ENCODE assay signal across 29 cellular contexts in genomic region chr12:79978692-79979091, GRCh38.
"Had no signal": no experiment of that assay in that cellular context is flagged by ENCODE, and none has a peak within 500 bp of the region (broad histone marks: within the 10 kb centered on the region; RNA-seq: fewer than 3 reads in every experiment).

No MANE protein-coding gene starts in this region.

- H3K36me3 ChIP-seq: stomach, suprapubic skin, thoracic aorta, thyroid gland, tibial artery, tibial nerve, transverse colon, upper lobe of left lung, upper lobe of right lung, uterus, vagina had no signal

- H3K4me1 Mint-ChIP-seq: stimulated activated effector memory CD8-positive, alpha-beta T cell treated with anti-CD3 and anti-CD28 coated beads, Interleukin-12 subunit alpha, Interleukin-12 subunit beta, amount 100 ng/mL, for 72 hours; stimulated activated memory B cell treated with anti-CD40 and anti-IgM and Interleukin-4, amounts not matched to agents 10 μg/mL and 1 μg/mL and 100 μg/mL, for 72 hours; stimulated activated naive B cell treated with anti-CD40 and anti-IgM and Interleukin-4, amounts not matched to agents 10 μg/mL and 1 μg/mL and 100 μg/mL, for 72 hours; stimulated activated naive CD8-positive, alpha-beta T cell treated with anti-CD3 and anti-CD28 coated beads, Interleukin-15, amount 100 ng/mL, for 72 hours had no signal

- DNase-seq: stimulated activated CD4-positive, alpha-beta T cell treated with anti-CD3 and anti-CD28 coated beads, Interleukin-2, amount 100 ng/mL, for 48 hours; stimulated activated CD4-positive, alpha-beta T cell treated with anti-CD3 and anti-CD28 coated beads, Interleukin-4, amount 100 ng/mL, for 1 hour; stimulated activated CD4-positive, alpha-beta T cell treated with anti-CD3 and anti-CD28 coated beads, Interleukin-4, amount 100 ng/mL, for 24 hours; stimulated activated CD4-positive, alpha-beta T cell treated with anti-CD3 and anti-CD28 coated beads, Interleukin-4, amount 100 ng/mL, for 4 hours; stimulated activated CD8-positive, alpha-beta memory T cell treated with anti-CD3 and anti-CD28 coated beads, Interleukin-4, amount 100 ng/mL, for 48 hours; stimulated activated naive B cell treated with anti-CD40 and anti-IgM and Interleukin-4, amounts not matched to agents 10 μg/mL and 1 μg/mL and 100 μg/mL, for 72 hours; stimulated activated naive CD4-positive, alpha-beta T cell; stimulated activated naive CD4-positive, alpha-beta T cell treated with Interleukin-2 at 50 U/mL for 16 hours; stimulated activated naive CD8-positive, alpha-beta T cell treated with anti-CD3 and anti-CD28 coated beads, Interleukin-15, amount 100 ng/mL, for 72 hours; stimulated activated naive CD8-positive, alpha-beta T cell treated with anti-CD3 and anti-CD28 coated beads, Interleukin-15, Interleukin-2, amounts not matched to agents 100 U/mL and 50 U/mL, for 24 hours; stomach; substantia nigra; testis; thyroid gland; tibial artery; transverse colon; trophoblast cell; upper lobe of left lung; upper lobe of right lung; uterus had no signal

- H3K4me3 ChIP-seq: stomach, suprapubic skin, testis, thoracic aorta, thyroid gland, tibial artery, tibial nerve, transverse colon, upper lobe of left lung, upper lobe of right lung, uterus, vagina had no signal

- H3K9me3 Mint-ChIP-seq: stimulated activated effector memory CD8-positive, alpha-beta T cell treated with anti-CD3 and anti-CD28 coated beads, Interleukin-12 subunit alpha, Interleukin-12 subunit beta, amount 100 ng/mL, for 72 hours; stimulated activated memory B cell treated with anti-CD40 and anti-IgM and Interleukin-4, amounts not matched to agents 10 μg/mL and 1 μg/mL and 100 μg/mL, for 72 hours; stimulated activated naive B cell treated with anti-CD40 and anti-IgM and Interleukin-4, amounts not matched to agents 10 μg/mL and 1 μg/mL and 100 μg/mL, for 72 hours; stimulated activated naive CD8-positive, alpha-beta T cell treated with anti-CD3 and anti-CD28 coated beads, Interleukin-15, amount 100 ng/mL, for 72 hours; stimulated activated naive CD8-positive, alpha-beta T cell treated with anti-CD3 and anti-CD28 coated beads, Interleukin-15, Interleukin-2, amounts not matched to agents 100 ng/mL and 50 ng/mL, for 24 hours; type B pancreatic cell had no signal

- FAIRE-seq: urothelium cell line had no signal

- H3K27ac ChIP-seq: stomach, suprapubic skin, testis, thoracic aorta, thyroid gland, tibial artery, tibial nerve, transverse colon, upper lobe of left lung, upper lobe of right lung, uterus, vagina had no signal

- H3K36me3 Mint-ChIP-seq: stimulated activated effector memory CD8-positive, alpha-beta T cell treated with anti-CD3 and anti-CD28 coated beads, Interleukin-12 subunit alpha, Interleukin-12 subunit beta, amount 100 ng/mL, for 72 hours; stimulated activated memory B cell treated with anti-CD40 and anti-IgM and Interleukin-4, amounts not matched to agents 10 μg/mL and 1 μg/mL and 100 μg/mL, for 72 hours; stimulated activated naive B cell treated with anti-CD40 and anti-IgM and Interleukin-4, amounts not matched to agents 10 μg/mL and 1 μg/mL and 100 μg/mL, for 72 hours; type B pancreatic cell had no signal

- H3K9me3 ChIP-seq: stomach, suprapubic skin, testis, thoracic aorta, thyroid gland, tibial artery, tibial nerve, transverse colon, upper lobe of left lung, upper lobe of right lung, uterus, vagina had no signal

- H3K4me1 ChIP-seq: thyroid gland, upper lobe of right lung, uterus, vagina had no signal

- H3K27ac Mint-ChIP-seq: stimulated activated effector memory CD8-positive, alpha-beta T cell treated with anti-CD3 and anti-CD28 coated beads, Interleukin-12 subunit alpha, Interleukin-12 subunit beta, amount 100 ng/mL, for 72 hours; stimulated activated memory B cell treated with anti-CD40 and anti-IgM and Interleukin-4, amounts not matched to agents 10 μg/mL and 1 μg/mL and 100 μg/mL, for 72 hours; stimulated activated naive B cell treated with anti-CD40 and anti-IgM and Interleukin-4, amounts not matched to agents 10 μg/mL and 1 μg/mL and 100 μg/mL, for 72 hours; stimulated activated naive CD8-positive, alpha-beta T cell treated with anti-CD3 and anti-CD28 coated beads, Interleukin-15, amount 100 ng/mL, for 72 hours; stimulated activated naive CD8-positive, alpha-beta T cell treated with anti-CD3 and anti-CD28 coated beads, Interleukin-15, Interleukin-2, amounts not matched to agents 100 ng/mL and 50 ng/mL, for 24 hours; type B pancreatic cell had no signal

- H3K27me3 ChIP-seq: stomach, suprapubic skin, testis, thyroid gland, tibial artery, tibial nerve, transverse colon, upper lobe of left lung, upper lobe of right lung, uterus, vagina had no signal

- H3K4me3 Mint-ChIP-seq: stimulated activated effector memory CD8-positive, alpha-beta T cell treated with anti-CD3 and anti-CD28 coated beads, Interleukin-12 subunit alpha, Interleukin-12 subunit beta, amount 100 ng/mL, for 72 hours; stimulated activated memory B cell treated with anti-CD40 and anti-IgM and Interleukin-4, amounts not matched to agents 10 μg/mL and 1 μg/mL and 100 μg/mL, for 72 hours; stimulated activated naive B cell treated with anti-CD40 and anti-IgM and Interleukin-4, amounts not matched to agents 10 μg/mL and 1 μg/mL and 100 μg/mL, for 72 hours; stimulated activated naive CD8-positive, alpha-beta T cell treated with anti-CD3 and anti-CD28 coated beads, Interleukin-15, amount 100 ng/mL, for 72 hours; stimulated activated naive CD8-positive, alpha-beta T cell treated with anti-CD3 and anti-CD28 coated beads, Interleukin-15, Interleukin-2, amounts not matched to agents 100 ng/mL and 50 ng/mL, for 24 hours; type B pancreatic cell had no signal
